In genomic region chr9:120842685-120843485, GRCh38 we compare ENCODE assay signal across 8 cellular contexts. TPM values are rescaled to one million over a fixed set of nuclear protein-coding genes. Genes with fewer than 3 reads are reported as not detected.
DNase-seq lines count a peak whose midpoint lies in the region; ATAC-seq lines count a peak whose summit lies in the region.

Gene PSMD5 (minus strand): TSS chr9:120842922. CDS start chr9:120842909, 13 bp downstream.

- DNase-seq in DMS153 (lab: John Stamatoyannopoulos, UW) (peak; percentile 99), KG1 (lab: John Stamatoyannopoulos, UW) (peak; percentile 96), RKO (ENCODE audit: low spot score) (peak; percentile 100), fibroblast of gingiva (ENCODE audit: low read depth) (peak; percentile 99), naive B cell (peak; percentile 88)
- DNase-seq in activated T-helper 1 cell treated with anti-CD3 and anti-CD28 coated beads, Interleukin-2, amount 50 U/mL, for 16 hours (ENCODE audit: low read depth in 1 of 2, low spot score in 1 of 2) = peak; percentile 78 to 90

- H3K4me3 Mint-ChIP-seq in naive B cell = peak within 1 kb of the TSS; percentile 93 to 100 (median 96)
- peak within 1 kb of the TSS; percentile 98 for H3K4me3 Mint-ChIP-seq in stimulated activated memory B cell treated with anti-CD40 and anti-IgM and Interleukin-4, amounts not matched to agents 10 μg/mL and 1 μg/mL and 100 μg/mL, for 72 hours

- H3K9me3 Mint-ChIP-seq in naive B cell = no peaks in the 10 kb centered on the region
- H3K9me3 Mint-ChIP-seq in stimulated activated memory B cell treated with anti-CD40 and anti-IgM and Interleukin-4, amounts not matched to agents 10 μg/mL and 1 μg/mL and 100 μg/mL, for 72 hours = no peaks in the 10 kb centered on the region

- peak within 1 kb of the TSS; percentile 96 to 99 (median 98) for H3K27ac Mint-ChIP-seq in naive B cell
- peak within 1 kb of the TSS; percentile 100 for H3K27ac Mint-ChIP-seq in stimulated activated memory B cell treated with anti-CD40 and anti-IgM and Interleukin-4, amounts not matched to agents 10 μg/mL and 1 μg/mL and 100 μg/mL, for 72 hours

- no peaks in the 10 kb centered on the region for H3K27me3 Mint-ChIP-seq in naive B cell
- no peaks in the 10 kb centered on the region for H3K27me3 Mint-ChIP-seq in stimulated activated memory B cell treated with anti-CD40 and anti-IgM and Interleukin-4, amounts not matched to agents 10 μg/mL and 1 μg/mL and 100 μg/mL, for 72 hours

- ATAC-seq in GM21619 (IDR thresholded peaks at IDR 0.05; ENCODE audit: unreplicated experiment) = peak; percentile 99
- ATAC-seq in naive B cell (ENCODE audit: low read depth in 2 of 2) = peak; percentile 96 to 98
- peak; percentile 100 for ATAC-seq in stimulated activated memory B cell treated with anti-CD40 and anti-IgM and Interleukin-4, amounts not matched to agents 10 μg/mL and 1 μg/mL and 100 μg/mL, for 72 hours

- peaks cover 28 to 63% (median 43%) of the 10 kb centered on the region in 3 donors for H3K4me1 Mint-ChIP-seq in naive B cell
- H3K4me1 Mint-ChIP-seq in stimulated activated memory B cell treated with anti-CD40 and anti-IgM and Interleukin-4, amounts not matched to agents 10 μg/mL and 1 μg/mL and 100 μg/mL, for 72 hours = peaks cover 73% of the 10 kb centered on the region

- H3K36me3 Mint-ChIP-seq in naive B cell = peaks cover 8 to 12% of the 10 kb centered on the region in 2 donors
- H3K36me3 Mint-ChIP-seq in stimulated activated memory B cell treated with anti-CD40 and anti-IgM and Interleukin-4, amounts not matched to agents 10 μg/mL and 1 μg/mL and 100 μg/mL, for 72 hours = peaks cover 44% of the 10 kb centered on the region

RNA-seq across cellular contexts. Expression of gene PSMD5, which starts in this region (rescaled TPM):
- polyA plus RNA-seq in naive B cell (ENCODE audit: low read depth in 6 of 6) = 10 to 100 TPM in 5 of 6 donors, 1 to 10 TPM in 1; 3.6 to 22.8 (median 17.4) TPM

Comparison
In these comparisons a context has a peak if more than half of its experiments do, and no peak if none do; other contexts are left out.
1. Peak in every context shown above with its lines: DNase-seq and ATAC-seq.